12 cellular contexts compared by ENCODE assay signal in genomic region chrX:74506310-74507115, GRCh38.
DNase-seq lines count a peak whose midpoint lies in the region; ATAC-seq lines count a peak whose summit lies in the region.
"Had no signal": no experiment of that assay in that cellular context is flagged by ENCODE, and none has a peak within 500 bp of the region (broad histone marks: within the 10 kb centered on the region; RNA-seq: fewer than 3 reads in every experiment).

No MANE protein-coding gene starts in this region.

- H3K4me3 Mint-ChIP-seq in memory B cell = no peak overlapping the region

- peak; percentile 88 for ATAC-seq in GM21717 (IDR thresholded peaks at IDR 0.05; ENCODE audit: unreplicated experiment)
- ATAC-seq in HG03103 (IDR thresholded peaks at IDR 0.05; ENCODE audit: low read depth, unreplicated experiment) = peak; percentile 83
- peak; percentile 99 for ATAC-seq in memory B cell (ENCODE audit: low read depth)
- ATAC-seq: heart left ventricle, K562 had no signal

- H3K27ac Mint-ChIP-seq in memory B cell = peak overlapping the region; percentile 16

- peak; percentile 25 for DNase-seq in NCI-H82 (lab: John Stamatoyannopoulos, UW)
- no peak for DNase-seq in NCI-H82 treated with DMSO at 0.1 percent for 48 hours (lab: John Stamatoyannopoulos, UW; ENCODE audit: unreplicated experiment)
- peak; percentile 26 to 29 for DNase-seq in memory B cell (ENCODE audit: low spot score in 2 of 2)
- no peak for DNase-seq in NCI-H1092 (lab: John Stamatoyannopoulos, UW)
- no peak for DNase-seq in stimulated activated naive CD4-positive, alpha-beta T cell (lab: John Stamatoyannopoulos, UW)
- no peak for DNase-seq in NCI-H510A treated with DMSO at 0.1 percent for 48 hours (lab: John Stamatoyannopoulos, UW)
- DNase-seq: DMS 273 treated with DMSO at 0.1 percent for 48 hours, heart left ventricle, midbrain had no signal

- H3K36me3 Mint-ChIP-seq in memory B cell = no peaks in the 10 kb centered on the region

- H3K27me3 Mint-ChIP-seq in memory B cell = no peaks in the 10 kb centered on the region

- H3K9me3 Mint-ChIP-seq in memory B cell = no peaks in the 10 kb centered on the region

- H3K4me1 Mint-ChIP-seq in memory B cell = peaks cover 8% of the 10 kb centered on the region

Comparison
In these comparisons a context has a peak if more than half of its experiments do, and no peak if none do; other contexts are left out.
1. DNase-seq: peak in NCI-H82 (single experiment) and memory B cell (2 of 2); none in NCI-H82 treated with DMSO at 0.1 percent for 48 hours (single experiment), NCI-H1092 (single experiment), stimulated activated naive CD4-positive, alpha-beta T cell (0 of 6) and NCI-H510A treated with DMSO at 0.1 percent for 48 hours (single experiment).
2. Peak in every context shown above with its lines, with median percentiles within 50 percentile points of each other: ATAC-seq.